Comparison of ENCODE assay signal across 11 cellular contexts in genomic region chr7:99096124-99096887, GRCh38. TPM values are rescaled to one million over a fixed set of nuclear protein-coding genes. Genes with fewer than 3 reads are reported as not detected.
A peak's percentile ranks its signal among the peaks of the same experiment; 100 is the strongest.
DNase-seq lines count a peak whose midpoint lies in the region; ATAC-seq, FAIRE-seq and TF ChIP-seq lines count a peak whose summit lies in the region.
"Had no signal": no experiment of that assay in that cellular context is flagged by ENCODE, and none has a peak within 500 bp of the region (broad histone marks: within the 10 kb centered on the region; RNA-seq: fewer than 3 reads in every experiment).

No MANE protein-coding gene starts in this region.

- peak; percentile 10 for DNase-seq in NCI-H2196 (lab: John Stamatoyannopoulos, UW; ENCODE audit: unreplicated experiment)
- no peak for DNase-seq in colonic mucosa
- DNase-seq in left lung = no peak
- no peak for DNase-seq in AG08396 (ENCODE audit: low spot score)
- DNase-seq in GM12892 (ENCODE audit: insufficient read length) = no peak
- DNase-seq in activated CD4-positive, alpha-beta T cell treated with anti-CD3 and anti-CD28 coated beads, Interleukin-2, amount 50 U/mL, for 1 hour = no peak
- DNase-seq: brain microvascular endothelial cell, spleen, T1000 had no signal

- peaks cover 5% of the 10 kb centered on the region for H3K4me1 ChIP-seq in colonic mucosa
- H3K4me1 ChIP-seq in left lung = peaks cover 10% of the 10 kb centered on the region in 2 donors
- H3K4me1 ChIP-seq in subcutaneous abdominal adipose tissue (ENCODE audit: control insufficient read depth in 5 of 5, insufficient read depth in 5 of 5, low read length in 5 of 5) = peaks cover 2 to 37% (median 28%) of the 10 kb centered on the region in 5 donors

- H3K27ac ChIP-seq in colonic mucosa (peak overlapping the region; percentile 28), left lung (peak overlapping the region; percentile 30 to 50), subcutaneous abdominal adipose tissue (ENCODE audit: low read depth, low read length) (peak overlapping the region; percentile 73)
- H3K27ac ChIP-seq: brain microvascular endothelial cell had no signal

- H3K27me3 ChIP-seq in colonic mucosa (no peaks in the 10 kb centered on the region), left lung (no peaks in the 10 kb centered on the region), subcutaneous abdominal adipose tissue (ENCODE audit: control insufficient read depth in 5 of 5, insufficient read depth in 4 of 5, low read length in 5 of 5) (no peaks in the 10 kb centered on the region)
- H3K27me3 ChIP-seq: brain microvascular endothelial cell, spleen had no signal

- H3K36me3 ChIP-seq in colonic mucosa = no peaks in the 10 kb centered on the region
- H3K36me3 ChIP-seq in left lung = no peaks in the 10 kb centered on the region
- H3K36me3 ChIP-seq in subcutaneous abdominal adipose tissue (ENCODE audit: control insufficient read depth in 5 of 5, insufficient read depth in 5 of 5, low read length in 5 of 5) = no peaks in the 10 kb centered on the region
- H3K36me3 ChIP-seq: brain microvascular endothelial cell had no signal

- TF ChIP-seq CTCF in colonic mucosa (IDR thresholded peaks at IDR 0.05) (no peak), left lung (IDR thresholded peaks at IDR 0.05) (no peak)

- FAIRE-seq in GM12892 (lab: Jason Lieb, UNC) = no peak

- no peak overlapping the region for H3K9ac ChIP-seq in colonic mucosa (ENCODE audit: low read depth in 2 of 2, low read length in 2 of 2)
- H3K9ac ChIP-seq in subcutaneous abdominal adipose tissue (ENCODE audit: low read length in 5 of 5) = no peak overlapping the region

- ATAC-seq in left lung (peak; percentile 89), GM21723 (IDR thresholded peaks at IDR 0.05; ENCODE audit: unreplicated experiment) (no peak)

- H3K9me3 ChIP-seq in colonic mucosa = no peaks in the 10 kb centered on the region
- H3K9me3 ChIP-seq in left lung = no peaks in the 10 kb centered on the region
- peaks cover 0 to 8% (median 4%) of the 10 kb centered on the region in 5 donors for H3K9me3 ChIP-seq in subcutaneous abdominal adipose tissue (ENCODE audit: control insufficient read depth in 5 of 5, low read length in 5 of 5)

- TF ChIP-seq POLR2A in GM12892 (IDR thresholded peaks at IDR 0.05; ENCODE audit: low read depth, low read length) = no peak

- H3K4me3 ChIP-seq in colonic mucosa (no peak overlapping the region), left lung (no peak overlapping the region), subcutaneous abdominal adipose tissue (ENCODE audit: low read depth in 1 of 5, low read length in 5 of 5) (no peak overlapping the region)
- H3K4me3 ChIP-seq: spleen had no signal

- intact Hi-C loops in colonic mucosa (cut with DNase I) = no loop called here
- intact Hi-C loops in left lung (cut with DNase I) = no loop called here

RNA-seq across cellular contexts. Expression of gene SMURF1, which starts 47.6 kb away (rescaled TPM):
- total RNA-seq in colonic mucosa (10 to 100 TPM; 26.8 to 35.5 TPM), left lung (10 to 100 TPM; 31.5 to 43.4 TPM)
- 4.2 TPM for polyA plus RNA-seq in GM12892 (2012; ENCODE audit: missing spikeins)
